Comparison of ENCODE assay signal across 14 cellular contexts in genomic region chr10:100683545-100684127, GRCh38.
"Had no signal": no experiment of that assay in that cellular context is flagged by ENCODE, and none has a peak within 500 bp of the region (broad histone marks: within the 10 kb centered on the region; RNA-seq: fewer than 3 reads in every experiment).

No MANE protein-coding gene starts in this region.

- H3K9me3 Mint-ChIP-seq: activated B cell treated with CpG ODN at 0.5 μM for 24 hours; activated CD4-positive, alpha-beta T cell treated with anti-CD3 and anti-CD28 coated beads, Interleukin-2, amount 10 ng/mL, durations not matched to agents 24 days and 14 days; activated naive CD4-positive, alpha-beta T cell treated with anti-CD3 and anti-CD28 coated beads, Interleukin-2, amount 50 U/mL, for 24 hours had no signal

- DNase-seq: activated B cell treated with CpG ODN at 0.5 μM for 24 hours; activated CD4-positive, alpha-beta T cell treated with anti-CD3 and anti-CD28 coated beads, Interleukin-2, amount 10 ng/mL, durations not matched to agents 24 days and 14 days; activated T-cell treated with anti-CD3 and anti-CD28 coated beads, Interleukin-2, amount 50 U/mL, for 1 hour; amniotic stem cell; dermis blood vessel endothelial cell; hypothalamus; naive B cell; retina; thyroid gland had no signal

- H3K4me3 ChIP-seq: breast epithelium, skin epidermis, thyroid gland, vagina had no signal

- H3K9me3 ChIP-seq: breast epithelium, thyroid gland, vagina had no signal

- H3K27ac ChIP-seq: breast epithelium, parathyroid adenoma, skin epidermis, thyroid gland, vagina had no signal

- H2AFZ ChIP-seq: parathyroid adenoma had no signal

- H3K4me3 Mint-ChIP-seq: activated B cell treated with CpG ODN at 0.5 μM for 24 hours; activated CD4-positive, alpha-beta T cell treated with anti-CD3 and anti-CD28 coated beads, Interleukin-2, amount 10 ng/mL, durations not matched to agents 24 days and 14 days; activated naive CD4-positive, alpha-beta T cell treated with anti-CD3 and anti-CD28 coated beads, Interleukin-2, amount 50 U/mL, for 24 hours had no signal

- H3K4me1 ChIP-seq: breast epithelium, parathyroid adenoma, thyroid gland had no signal

- H3K79me2 ChIP-seq: parathyroid adenoma had no signal

- H3K4me1 Mint-ChIP-seq: activated B cell treated with CpG ODN at 0.5 μM for 24 hours; activated CD4-positive, alpha-beta T cell treated with anti-CD3 and anti-CD28 coated beads, Interleukin-2, amount 10 ng/mL, durations not matched to agents 24 days and 14 days; activated naive CD4-positive, alpha-beta T cell treated with anti-CD3 and anti-CD28 coated beads, Interleukin-2, amount 50 U/mL, for 24 hours had no signal

- H3K27ac Mint-ChIP-seq: activated B cell treated with CpG ODN at 0.5 μM for 24 hours; activated CD4-positive, alpha-beta T cell treated with anti-CD3 and anti-CD28 coated beads, Interleukin-2, amount 10 ng/mL, durations not matched to agents 24 days and 14 days; activated naive CD4-positive, alpha-beta T cell treated with anti-CD3 and anti-CD28 coated beads, Interleukin-2, amount 50 U/mL, for 24 hours; naive B cell had no signal

- H3K36me3 ChIP-seq: breast epithelium, thyroid gland, vagina had no signal

- H3K9ac ChIP-seq: parathyroid adenoma had no signal

- H3K36me3 Mint-ChIP-seq: activated naive CD4-positive, alpha-beta T cell treated with anti-CD3 and anti-CD28 coated beads, Interleukin-2, amount 50 U/mL, for 24 hours had no signal
